ENCODE assay signal across 20 cellular contexts in genomic region chr11:115521874-115522273, GRCh38. TPM values are rescaled to one million over a fixed set of nuclear protein-coding genes. Genes with fewer than 3 reads are reported as not detected.
"Had no signal": no experiment of that assay in that cellular context is flagged by ENCODE, and none has a peak within 500 bp of the region (broad histone marks: within the 10 kb centered on the region; RNA-seq: fewer than 3 reads in every experiment).

No MANE protein-coding gene starts in this region.

- H3K4me3 ChIP-seq: heart left ventricle, ovary, prostate gland, spleen, testis, uterus had no signal

- H3K27ac ChIP-seq: epithelial cell of prostate, heart left ventricle, ovary, prostate gland, spleen, testis, uterus had no signal

- H3K36me3 ChIP-seq: heart left ventricle, ovary, prostate gland, spleen, uterus had no signal

- DNase-seq: activated CD4-positive, alpha-beta T cell treated with anti-CD3 and anti-CD28 coated beads for 1 hour; activated CD4-positive, alpha-beta T cell treated with anti-CD3 and anti-CD28 coated beads, Interleukin-2, amount 50 U/mL, for 1 hour; activated CD8-positive, alpha-beta T cell treated with anti-CD3 and anti-CD28 coated beads, Interleukin-2, amount 10 ng/mL, durations not matched to agents 7 days and 5 days; activated gamma-delta T cell; aorta; heart left ventricle; left ventricle myocardium superior; mammary epithelial cell; ovary; spleen; stimulated activated CD4-positive, alpha-beta T cell treated with anti-CD3 and anti-CD28 coated beads, Interleukin-4, amount 100 ng/mL, for 1 hour; stimulated activated naive CD4-positive, alpha-beta T cell; testis; trophoblast cell; uterus had no signal

- H3K4me1 ChIP-seq: prostate gland, spleen, testis, uterus had no signal

- H3K9me3 ChIP-seq: heart left ventricle, ovary, prostate gland, spleen, testis, uterus had no signal

- ATAC-seq: activated CD8-positive, alpha-beta T cell treated with anti-CD3 and anti-CD28 coated beads, Interleukin-2, amount 10 ng/mL, durations not matched to agents 7 days and 5 days; heart left ventricle; left ventricle myocardium superior; natural killer cell treated with Interleukin-12 subunit alpha and Interleukin-12 subunit beta and Interleukin-15 and Interleukin-18, amount 100 ng/mL, for 72 hours had no signal

- FAIRE-seq: islet of Langerhans had no signal

- H3K27me3 ChIP-seq: ovary, testis, uterus had no signal

RNA-seq across cellular contexts. Expression of gene CADM1, which starts 17.7 kb away (rescaled TPM):
- total RNA-seq: activated T-helper 1 cell treated with anti-CD3 and anti-CD28 coated beads, Interleukin-12 subunit alpha, Interleukin-12 subunit beta, Interleukin-2, Interleukin-4 antibody, amounts not matched to agents 30 ng/mL and 10 ng/mL and 1 ng/mL, durations not matched to agents 14 hours and 24 hours and 36 hours had no signal
